In genomic region chr12:52708010-52708409, GRCh38 we compare ENCODE assay signal across 25 cellular contexts. TPM values are rescaled to one million over a fixed set of nuclear protein-coding genes. Genes with fewer than 3 reads are reported as not detected.
"Had no signal": no experiment of that assay in that cellular context is flagged by ENCODE, and none has a peak within 500 bp of the region (broad histone marks: within the 10 kb centered on the region; RNA-seq: fewer than 3 reads in every experiment).

No MANE protein-coding gene starts in this region.

- H3K27me3 ChIP-seq: ascending aorta, right atrium auricular region had no signal

- DNase-seq: activated CD4-positive, alpha-beta T cell treated with anti-CD3 and anti-CD28 coated beads, Interleukin-2, amount 50 U/mL, for 1 hour; activated CD4-positive, CD25-positive, alpha-beta regulatory T cell treated with anti-CD3 and anti-CD28 coated beads, Interleukin-2, amount 50 U/mL, for 72 hours; activated CD8-positive, alpha-beta memory T cell treated with anti-CD3 and anti-CD28 coated beads, Interleukin-2, amount 50 U/mL, for 4 hours; activated naive CD4-positive, alpha-beta T cell treated with anti-CD3 and anti-CD28 coated beads for 36 hours; activated T-cell treated with anti-CD3 and anti-CD28 coated beads, Interleukin-2, amount 50 U/mL, for 4 hours; colonic mucosa; left lung; mammary epithelial cell; stimulated activated CD4-positive, alpha-beta T cell treated with anti-CD3 and anti-CD28 coated beads, Interleukin-2, amount 100 ng/mL, for 24 hours; stimulated activated naive CD8-positive, alpha-beta T cell treated with anti-CD3 and anti-CD28 coated beads, Interleukin-15, Interleukin-2, amounts not matched to agents 100 U/mL and 50 U/mL, for 24 hours; T-helper 9 cell; uterus had no signal

- ATAC-seq: activated T-cell treated with anti-CD3 and anti-CD28 coated beads, Interleukin-2, amount 50 U/mL, for 4 hours; left lung; stimulated activated naive CD8-positive, alpha-beta T cell treated with anti-CD3 and anti-CD28 coated beads, Interleukin-15, Interleukin-2, amounts not matched to agents 100 U/mL and 50 U/mL, for 24 hours had no signal

- H3K4me3 ChIP-seq: ascending aorta, colonic mucosa, left lung, prostate gland, right atrium auricular region, tibial nerve, uterus had no signal

- H3K27ac Mint-ChIP-seq: activated naive CD4-positive, alpha-beta T cell treated with anti-CD3 and anti-CD28 coated beads for 36 hours had no signal

- H3K9me3 ChIP-seq: ascending aorta, colonic mucosa, left lung, prostate gland, right atrium auricular region, tibial nerve, uterus had no signal

- H3K27ac ChIP-seq: ascending aorta, colonic mucosa, left lung, prostate gland, right atrium auricular region, tibial nerve, uterus, VCaP had no signal

- H3K9me3 Mint-ChIP-seq: activated naive CD4-positive, alpha-beta T cell treated with anti-CD3 and anti-CD28 coated beads for 36 hours; activated T-cell treated with anti-CD3 and anti-CD28 coated beads, Interleukin-2, amount 50 U/mL, for 4 hours; central memory CD8-positive, alpha-beta T cell; neural crest cell had no signal

- H3K4me1 Mint-ChIP-seq: central memory CD8-positive, alpha-beta T cell had no signal

- H3K4me1 ChIP-seq: ascending aorta, colonic mucosa, left lung, prostate gland, right atrium auricular region, tibial nerve, uterus had no signal

- H3K4me3 Mint-ChIP-seq: activated naive CD4-positive, alpha-beta T cell treated with anti-CD3 and anti-CD28 coated beads for 36 hours; activated T-cell treated with anti-CD3 and anti-CD28 coated beads, Interleukin-2, amount 50 U/mL, for 4 hours; central memory CD8-positive, alpha-beta T cell; neural crest cell had no signal

- H3K36me3 ChIP-seq: ascending aorta, colonic mucosa, left lung, prostate gland, right atrium auricular region, tibial nerve, uterus had no signal

RNA-seq across cellular contexts. Expression of gene KRT77, which starts 4.7 kb away (rescaled TPM):
- total RNA-seq: activated naive CD4-positive, alpha-beta T cell treated with anti-CD3 and anti-CD28 coated beads for 36 hours; activated T-cell treated with anti-CD3 and anti-CD28 coated beads, Interleukin-2, amount 50 U/mL, for 4 hours; ascending aorta; colonic mucosa; epithelial cell of proximal tubule; frontal cortex; kidney epithelial cell; left lung; myocyte; neural crest cell; osteoblast; right atrium auricular region; skeletal muscle tissue; tibial nerve; uterus had no signal
- polyA plus RNA-seq: mammary epithelial cell had no signal

RNA-seq across cellular contexts. Expression of gene KRT1, which starts 27.8 kb away (rescaled TPM):
- total RNA-seq: activated naive CD4-positive, alpha-beta T cell treated with anti-CD3 and anti-CD28 coated beads for 36 hours; ascending aorta; epithelial cell of proximal tubule; kidney epithelial cell; mammary epithelial cell; myocyte; neural crest cell; osteoblast; right atrium auricular region; tibial nerve had no signal
- polyA plus RNA-seq: mammary epithelial cell had no signal

RNA-seq across cellular contexts. Expression of gene KRT2, which starts 56.0 kb away (rescaled TPM):
- total RNA-seq: activated naive CD4-positive, alpha-beta T cell treated with anti-CD3 and anti-CD28 coated beads for 36 hours; activated T-cell treated with anti-CD3 and anti-CD28 coated beads, Interleukin-2, amount 50 U/mL, for 4 hours; ascending aorta; colonic mucosa; epithelial cell of proximal tubule; frontal cortex; kidney epithelial cell; left lung; mammary epithelial cell; myocyte; neural crest cell; osteoblast; right atrium auricular region; skeletal muscle tissue; tibial nerve; uterus had no signal
- polyA plus RNA-seq: mammary epithelial cell had no signal
